Comparison of ENCODE assay signal across 11 cellular contexts in genomic region chr2:127759931-127760330, GRCh38. TPM values are rescaled to one million over a fixed set of nuclear protein-coding genes. Genes with fewer than 3 reads are reported as not detected.
A peak's percentile ranks its signal among the peaks of the same experiment; 100 is the strongest.
DNase-seq lines count a peak whose midpoint lies in the region; ATAC-seq and TF ChIP-seq lines count a peak whose summit lies in the region.
"Had no signal": no experiment of that assay in that cellular context is flagged by ENCODE, and none has a peak within 500 bp of the region (broad histone marks: within the 10 kb centered on the region; RNA-seq: fewer than 3 reads in every experiment).

No MANE protein-coding gene starts in this region.

- CTCF ChIA-PET in IMR-90 (lab: Yijun Ruan, JAX): no interaction called here

- TF ChIP-seq CTCF in IMR-90 (conservative IDR thresholded peaks at IDR 0.05; ENCODE audit: low read depth, low read length) (no peak), choroid plexus epithelial cell (conservative IDR thresholded peaks at IDR 0.05; ENCODE audit: low read depth, low read length) (no peak)

- H3K4ac ChIP-seq in IMR-90 (ENCODE audit: low read depth, low read length): no peak overlapping the region

- H2AK5ac ChIP-seq in IMR-90 (ENCODE audit: low read depth, low read length): no peak overlapping the region

- H2BK5ac ChIP-seq in IMR-90 (ENCODE audit: low read depth, low read length, poor library complexity, severe bottlenecking): no peak overlapping the region

- no peaks in the 10 kb centered on the region for H3K27me3 Mint-ChIP-seq in stimulated activated naive CD8-positive, alpha-beta T cell treated with anti-CD3 and anti-CD28 coated beads, Interleukin-15, Interleukin-2, amounts not matched to agents 100 ng/mL and 50 ng/mL, for 24 hours
- no peaks in the 10 kb centered on the region for H3K27me3 Mint-ChIP-seq in stimulated activated naive CD8-positive, alpha-beta T cell treated with anti-CD3 and anti-CD28 coated beads, Interleukin-15, amount 100 ng/mL, for 72 hours
- H3K27me3 Mint-ChIP-seq: CD8-positive, alpha-beta memory T cell had no signal

- H4K5ac ChIP-seq in IMR-90 (ENCODE audit: low read depth, low read length): no peak overlapping the region

- H2BK15ac ChIP-seq in IMR-90 (ENCODE audit: low read depth, low read length): no peak overlapping the region

- no peak overlapping the region for H3K9ac ChIP-seq in IMR-90 (ENCODE audit: low read depth, low read length)

- TF ChIP-seq RAD21 in IMR-90 (IDR thresholded peaks at IDR 0.05; ENCODE audit: low read length): no peak

- peaks cover 25% of the 10 kb centered on the region for H3K4me1 Mint-ChIP-seq in stimulated activated naive CD8-positive, alpha-beta T cell treated with anti-CD3 and anti-CD28 coated beads, Interleukin-15, Interleukin-2, amounts not matched to agents 100 ng/mL and 50 ng/mL, for 24 hours (ENCODE audit: low read depth)
- no peaks in the 10 kb centered on the region for H3K4me1 Mint-ChIP-seq in stimulated activated naive CD8-positive, alpha-beta T cell treated with anti-CD3 and anti-CD28 coated beads, Interleukin-15, amount 100 ng/mL, for 72 hours
- H3K4me1 Mint-ChIP-seq: CD14-positive monocyte had no signal

- no peak overlapping the region for H3K56ac ChIP-seq in IMR-90 (ENCODE audit: extremely low read depth, insufficient read depth, low read length)

- H3K23ac ChIP-seq in IMR-90 (ENCODE audit: low read depth, low read length): no peak overlapping the region

- in situ Hi-C loops in IMR-90 (cut with MboI; ENCODE audit: low sequenced_read_pairs): no loop called here

- peaks cover 10% of the 10 kb centered on the region for H3K36me3 ChIP-seq in IMR-90 (ENCODE audit: control insufficient read depth, insufficient read depth, low read length)

- H2BK20ac ChIP-seq in IMR-90 (ENCODE audit: low read depth, low read length): no peak overlapping the region

- BruUV-seq in IMR-90 (replicated peaks; lab: Mats Ljungman, UMichigan): no TSS peak

- H3K27ac Mint-ChIP-seq in stimulated activated naive CD8-positive, alpha-beta T cell treated with anti-CD3 and anti-CD28 coated beads, Interleukin-15, Interleukin-2, amounts not matched to agents 100 ng/mL and 50 ng/mL, for 24 hours: peak overlapping the region; percentile 21
- H3K27ac Mint-ChIP-seq in stimulated activated naive CD8-positive, alpha-beta T cell treated with anti-CD3 and anti-CD28 coated beads, Interleukin-15, amount 100 ng/mL, for 72 hours: no peak overlapping the region

- H3K4me3 ChIP-seq in IMR-90 (ENCODE audit: insufficient read depth, low read depth, low read length) (no peak overlapping the region), choroid plexus epithelial cell (ENCODE audit: low read depth, low read length) (no peak overlapping the region)

- H3K9me3 ChIP-seq in IMR-90 (ENCODE audit: control insufficient read depth, insufficient read depth, low read length): no peaks in the 10 kb centered on the region
- H3K9me3 ChIP-seq: Caco-2 had no signal

- peaks cover 12 to 21% of the 10 kb centered on the region in 2 experiments for H3K79me1 ChIP-seq in IMR-90 (ENCODE audit: low read depth in 1 of 2, low read length in 2 of 2)

- TF ChIP-seq POLR2A in IMR-90 (IDR thresholded peaks at IDR 0.05; ENCODE audit: low read depth, low read length): no peak

- no peak for ATAC-seq in stimulated activated naive CD8-positive, alpha-beta T cell treated with anti-CD3 and anti-CD28 coated beads, Interleukin-15, amount 100 ng/mL, for 72 hours
- ATAC-seq in IMR-90 (ENCODE audit: low read depth): no peak

- POLR2A ChIA-PET in IMR-90 (lab: Charles Lee; ENCODE audit: unreplicated experiment): no interaction called here

- no peaks in the 10 kb centered on the region for H3K27me3 ChIP-seq in IMR-90 (ENCODE audit: control insufficient read depth, insufficient read depth, low read length)

- peak overlapping the region in 1 of 2 experiments; percentile 3; a peak in 1 of 4 replicates for H4K8ac ChIP-seq in IMR-90 (ENCODE audit: low read depth in 2 of 2, low read length in 2 of 2)

- no peaks in the 10 kb centered on the region for H3K9me3 Mint-ChIP-seq in stimulated activated naive CD8-positive, alpha-beta T cell treated with anti-CD3 and anti-CD28 coated beads, Interleukin-15, Interleukin-2, amounts not matched to agents 100 ng/mL and 50 ng/mL, for 24 hours
- H3K9me3 Mint-ChIP-seq in stimulated activated naive CD8-positive, alpha-beta T cell treated with anti-CD3 and anti-CD28 coated beads, Interleukin-15, amount 100 ng/mL, for 72 hours: no peaks in the 10 kb centered on the region
- H3K9me3 Mint-ChIP-seq: CD14-positive monocyte; CD8-positive, alpha-beta memory T cell had no signal

- H4K91ac ChIP-seq in IMR-90 (ENCODE audit: insufficient read depth, low read depth, low read length): no peak overlapping the region

- H3K9me1 ChIP-seq in IMR-90 (ENCODE audit: insufficient read depth, low read length): peaks cover 3% of the 10 kb centered on the region

- WGBS in IMR-90 (ENCODE audit: extremely low coverage in 2 of 2, insufficient read length in 1 of 2), 2 experiments: 67% methylated on average over 1 of the region's 2 CpGs; no CpG with 5 or more reads in 1 of the 2 experiments

- H2AK9ac ChIP-seq in IMR-90 (replicated peaks; ENCODE audit: low read depth, low read length, poor library complexity): no peak overlapping the region

- H3K14ac ChIP-seq in IMR-90 (replicated peaks; ENCODE audit: low read depth, low read length): no peak overlapping the region

- H3K18ac ChIP-seq in IMR-90 (ENCODE audit: low read depth, low read length): no peak overlapping the region

- no peak overlapping the region for H3K27ac ChIP-seq in IMR-90 (ENCODE audit: insufficient read depth, low read length)

- peaks cover 22% of the 10 kb centered on the region; the same call in 1 of the 2 replicates for H4K20me1 ChIP-seq in IMR-90 (ENCODE audit: insufficient read depth, low read length)

- no peak overlapping the region for H3K4me2 ChIP-seq in IMR-90 (ENCODE audit: low read depth, low read length)

- peaks cover 11% of the 10 kb centered on the region for H3K4me1 ChIP-seq in IMR-90 (ENCODE audit: control insufficient read depth, insufficient read depth, low read length)
- H3K4me1 ChIP-seq: Caco-2 had no signal

- no peak overlapping the region for H3K4me3 Mint-ChIP-seq in stimulated activated naive CD8-positive, alpha-beta T cell treated with anti-CD3 and anti-CD28 coated beads, Interleukin-15, Interleukin-2, amounts not matched to agents 100 ng/mL and 50 ng/mL, for 24 hours
- H3K4me3 Mint-ChIP-seq in stimulated activated naive CD8-positive, alpha-beta T cell treated with anti-CD3 and anti-CD28 coated beads, Interleukin-15, amount 100 ng/mL, for 72 hours: no peak overlapping the region
- H3K4me3 Mint-ChIP-seq: CD14-positive monocyte; CD8-positive, alpha-beta memory T cell had no signal

- H2AFZ ChIP-seq in IMR-90 (replicated peaks; ENCODE audit: low read length, poor library complexity): no peak overlapping the region

- intact Hi-C loops in IMR-90 (cut with micrococcal nuclease): no loop called here

- H2BK120ac ChIP-seq in IMR-90 (ENCODE audit: low read depth, low read length): no peak overlapping the region

- no peak for DNase-seq in stimulated activated naive CD8-positive, alpha-beta T cell treated with anti-CD3 and anti-CD28 coated beads, Interleukin-15, amount 100 ng/mL, for 72 hours
- DNase-seq in IMR-90: peak; percentile 37
- DNase-seq in choroid plexus epithelial cell (ENCODE audit: low read depth): peak; percentile 28
- DNase-seq in SHP77 (lab: John Stamatoyannopoulos, UW): no peak
- no peak for DNase-seq in HCEC 1CT
- no peak for DNase-seq in stimulated activated CD8-positive, alpha-beta memory T cell treated with anti-CD3 and anti-CD28 coated beads, Interleukin-4, amount 100 ng/mL, for 48 hours
- DNase-seq: Caco-2; CD8-positive, alpha-beta memory T cell; DND-41 had no signal

- dilution Hi-C loops in IMR-90 (cut with HindIII; ENCODE audit: low sequenced_read_pairs, unreplicated experiment): no loop called here

- peaks cover 76% of the 10 kb centered on the region for H3K36me3 Mint-ChIP-seq in stimulated activated naive CD8-positive, alpha-beta T cell treated with anti-CD3 and anti-CD28 coated beads, Interleukin-15, Interleukin-2, amounts not matched to agents 100 ng/mL and 50 ng/mL, for 24 hours (ENCODE audit: low read depth)

TF ChIP-seq in IMR-90, 13 proteins besides CTCF, POLR2A, EP300 and RAD21:
- TF ChIP-seq RFX5 (IDR thresholded peaks at IDR 0.05; ENCODE audit: low read depth, low read length) (no peak), MAFK (IDR thresholded peaks at IDR 0.05; ENCODE audit: low read depth, low read length) (no peak)

RNA-seq across cellular contexts. Expression of gene WDR33, which starts 51.0 kb away (rescaled TPM):
- 41.2 and 47.8 TPM in 2 replicates for total RNA-seq in IMR-90 (2012; rRNA removed)
- polyA plus RNA-seq in IMR-90 (2012; rRNA removed): 14.9 and 19.6 TPM in 2 replicates
- polyA plus RNA-seq in IMR-90 (2012; cell fraction: cytosol; rRNA removed): 2.9 and 4.0 TPM in 2 replicates
- 8.6 and 18.7 TPM in 2 replicates for polyA plus RNA-seq in IMR-90 (2012; cell fraction: nucleus; rRNA removed; ENCODE audit: low replicate concordance)

RNA-seq across cellular contexts. Expression of gene SFT2D3, which starts 58.6 kb away (rescaled TPM):
- 2.5 and 3.9 TPM in 2 replicates for total RNA-seq in IMR-90 (2012; rRNA removed)
- 3.1 TPM in 2 replicates for polyA plus RNA-seq in IMR-90 (2012; rRNA removed)
- polyA plus RNA-seq in IMR-90 (2012; cell fraction: cytosol; rRNA removed): 1.4 and 1.8 TPM in 2 replicates
- polyA plus RNA-seq in IMR-90 (2012; cell fraction: nucleus; rRNA removed; ENCODE audit: low replicate concordance): 1.3 TPM in 2 replicates

Comparison
In these comparisons a context has a peak if more than half of its experiments do, and no peak if none do; other contexts are left out.
1. DNase-seq: peak in IMR-90 (single experiment) and choroid plexus epithelial cell (single experiment); none in stimulated activated naive CD8-positive, alpha-beta T cell treated with anti-CD3 and anti-CD28 coated beads, Interleukin-15, amount 100 ng/mL, for 72 hours (0 of 2), SHP77 (0 of 2), HCEC 1CT (single experiment) and stimulated activated CD8-positive, alpha-beta memory T cell treated with anti-CD3 and anti-CD28 coated beads, Interleukin-4, amount 100 ng/mL, for 48 hours (single experiment).